In genomic region chr19:18541258-18541991, GRCh38 we compare ENCODE assay signal across 2 cellular contexts.
TF ChIP-seq lines count a peak whose summit lies in the region.

No MANE protein-coding gene starts in this region.

TF ChIP-seq in SK-N-SH, 30 proteins besides CTCF, POLR2A, EP300 and RAD21 (continued from another document):
- TF ChIP-seq YY1 (IDR thresholded peaks at IDR 0.05; ENCODE audit: low read depth) (no peak), SIN3A (IDR thresholded peaks at IDR 0.05; ENCODE audit: borderline replicate concordance, low read depth, low read length) (no peak), TEAD4 (IDR thresholded peaks at IDR 0.05; ENCODE audit: borderline replicate concordance, insufficient read depth) (no peak), JUND (IDR thresholded peaks at IDR 0.05) (no peak), FOXJ3 (CRISPR knock-in tag; IDR thresholded peaks at IDR 0.05) (no peak), NRF1 (IDR thresholded peaks at IDR 0.05; ENCODE audit: low read depth, low read length) (no peak), POLR2AphosphoS5 (IDR thresholded peaks at IDR 0.05; ENCODE audit: low read depth, low read length) (no peak), NFIC (IDR thresholded peaks at IDR 0.05; ENCODE audit: borderline replicate concordance) (no peak), GABPA (IDR thresholded peaks at IDR 0.05; ENCODE audit: low read depth) (no peak)
- TF ChIP-seq, protein P1, sequence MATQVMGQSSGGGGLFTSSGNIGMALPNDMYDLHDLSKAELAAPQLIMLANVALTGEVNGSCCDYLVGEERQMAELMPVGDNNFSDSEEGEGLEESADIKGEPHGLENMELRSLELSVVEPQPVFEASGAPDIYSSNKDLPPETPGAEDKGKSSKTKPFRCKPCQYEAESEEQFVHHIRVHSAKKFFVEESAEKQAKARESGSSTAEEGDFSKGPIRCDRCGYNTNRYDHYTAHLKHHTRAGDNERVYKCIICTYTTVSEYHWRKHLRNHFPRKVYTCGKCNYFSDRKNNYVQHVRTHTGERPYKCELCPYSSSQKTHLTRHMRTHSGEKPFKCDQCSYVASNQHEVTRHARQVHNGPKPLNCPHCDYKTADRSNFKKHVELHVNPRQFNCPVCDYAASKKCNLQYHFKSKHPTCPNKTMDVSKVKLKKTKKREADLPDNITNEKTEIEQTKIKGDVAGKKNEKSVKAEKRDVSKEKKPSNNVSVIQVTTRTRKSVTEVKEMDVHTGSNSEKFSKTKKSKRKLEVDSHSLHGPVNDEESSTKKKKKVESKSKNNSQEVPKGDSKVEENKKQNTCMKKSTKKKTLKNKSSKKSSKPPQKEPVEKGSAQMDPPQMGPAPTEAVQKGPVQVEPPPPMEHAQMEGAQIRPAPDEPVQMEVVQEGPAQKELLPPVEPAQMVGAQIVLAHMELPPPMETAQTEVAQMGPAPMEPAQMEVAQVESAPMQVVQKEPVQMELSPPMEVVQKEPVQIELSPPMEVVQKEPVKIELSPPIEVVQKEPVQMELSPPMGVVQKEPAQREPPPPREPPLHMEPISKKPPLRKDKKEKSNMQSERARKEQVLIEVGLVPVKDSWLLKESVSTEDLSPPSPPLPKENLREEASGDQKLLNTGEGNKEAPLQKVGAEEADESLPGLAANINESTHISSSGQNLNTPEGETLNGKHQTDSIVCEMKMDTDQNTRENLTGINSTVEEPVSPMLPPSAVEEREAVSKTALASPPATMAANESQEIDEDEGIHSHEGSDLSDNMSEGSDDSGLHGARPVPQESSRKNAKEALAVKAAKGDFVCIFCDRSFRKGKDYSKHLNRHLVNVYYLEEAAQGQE (IDR thresholded peaks at IDR 0.05; ENCODE audit: low read depth, low read length) = no peak
- TF ChIP-seq, protein P2, sequence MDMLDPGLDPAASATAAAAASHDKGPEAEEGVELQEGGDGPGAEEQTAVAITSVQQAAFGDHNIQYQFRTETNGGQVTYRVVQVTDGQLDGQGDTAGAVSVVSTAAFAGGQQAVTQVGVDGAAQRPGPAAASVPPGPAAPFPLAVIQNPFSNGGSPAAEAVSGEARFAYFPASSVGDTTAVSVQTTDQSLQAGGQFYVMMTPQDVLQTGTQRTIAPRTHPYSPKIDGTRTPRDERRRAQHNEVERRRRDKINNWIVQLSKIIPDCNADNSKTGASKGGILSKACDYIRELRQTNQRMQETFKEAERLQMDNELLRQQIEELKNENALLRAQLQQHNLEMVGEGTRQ (IDR thresholded peaks at IDR 0.05; ENCODE audit: borderline replicate concordance, low read depth, low read length) = no peak
- TF ChIP-seq, protein P3, sequence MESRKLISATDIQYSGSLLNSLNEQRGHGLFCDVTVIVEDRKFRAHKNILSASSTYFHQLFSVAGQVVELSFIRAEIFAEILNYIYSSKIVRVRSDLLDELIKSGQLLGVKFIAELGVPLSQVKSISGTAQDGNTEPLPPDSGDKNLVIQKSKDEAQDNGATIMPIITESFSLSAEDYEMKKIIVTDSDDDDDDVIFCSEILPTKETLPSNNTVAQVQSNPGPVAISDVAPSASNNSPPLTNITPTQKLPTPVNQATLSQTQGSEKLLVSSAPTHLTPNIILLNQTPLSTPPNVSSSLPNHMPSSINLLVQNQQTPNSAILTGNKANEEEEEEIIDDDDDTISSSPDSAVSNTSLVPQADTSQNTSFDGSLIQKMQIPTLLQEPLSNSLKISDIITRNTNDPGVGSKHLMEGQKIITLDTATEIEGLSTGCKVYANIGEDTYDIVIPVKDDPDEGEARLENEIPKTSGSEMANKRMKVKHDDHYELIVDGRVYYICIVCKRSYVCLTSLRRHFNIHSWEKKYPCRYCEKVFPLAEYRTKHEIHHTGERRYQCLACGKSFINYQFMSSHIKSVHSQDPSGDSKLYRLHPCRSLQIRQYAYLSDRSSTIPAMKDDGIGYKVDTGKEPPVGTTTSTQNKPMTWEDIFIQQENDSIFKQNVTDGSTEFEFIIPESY (IDR thresholded peaks at IDR 0.05; ENCODE audit: borderline replicate concordance, low read depth) = no peak
TF ChIP-seq in SK-N-SH: peak in this region for 0.

TF ChIP-seq in SK-N-SH treated with all-trans-retinoic acid at 6 μM for 48 hours, 23 proteins besides CTCF, POLR2A, EP300 and RAD21 (continued from another document):
- TF ChIP-seq ISL1 (CRISPR knock-in tag; IDR thresholded peaks at IDR 0.05) = no peak
- TF ChIP-seq ZNF8 (CRISPR knock-in tag; IDR thresholded peaks at IDR 0.05) = no peak
- no peak for TF ChIP-seq ESRRG (CRISPR knock-in tag; IDR thresholded peaks at IDR 0.05)
- TF ChIP-seq RARB (CRISPR knock-in tag; IDR thresholded peaks at IDR 0.05) = no peak
